9 cellular contexts compared by ENCODE assay signal in genomic region chr12:72264548-72265175, GRCh38. TPM values are rescaled to one million over a fixed set of nuclear protein-coding genes. Genes with fewer than 3 reads are reported as not detected.
DNase-seq lines count a peak whose midpoint lies in the region; ATAC-seq, FAIRE-seq and TF ChIP-seq lines count a peak whose summit lies in the region.
"Had no signal": no experiment of that assay in that cellular context is flagged by ENCODE, and none has a peak within 500 bp of the region (broad histone marks: within the 10 kb centered on the region; RNA-seq: fewer than 3 reads in every experiment).

No MANE protein-coding gene starts in this region.

- H3K9me3 ChIP-seq in left ventricle myocardium inferior (replicated peaks) (no peaks in the 10 kb centered on the region), OCI-LY7 (ENCODE audit: low read length) (no peaks in the 10 kb centered on the region)

- CTCF ChIA-PET in OCI-LY7 (lab: Charles Lee; ENCODE audit: unreplicated experiment) = no interaction called here

- no peak for ATAC-seq in Right ventricle myocardium superior (ENCODE audit: poor library complexity)

- TF ChIP-seq CTCF in left ventricle myocardium inferior (IDR thresholded peaks at IDR 0.05; ENCODE audit: borderline replicate concordance) (peak; percentile 25), OCI-LY7 (conservative IDR thresholded peaks at IDR 0.05; ENCODE audit: low read length) (peak; percentile 79)

- no peaks in the 10 kb centered on the region for H4K20me1 ChIP-seq in OCI-LY7 (ENCODE audit: insufficient read depth, low read length)

- no peak overlapping the region for H3K4me2 ChIP-seq in OCI-LY7 (ENCODE audit: low read length)

- intact Hi-C loops in left ventricle myocardium inferior (cut with micrococcal nuclease) = no loop called here
- intact Hi-C loops in Right ventricle myocardium superior (cut with DNase I) = no loop called here
- intact Hi-C loops in OCI-LY7 (cut with micrococcal nuclease; ENCODE audit: unreplicated experiment) = no loop called here

- H2AFZ ChIP-seq in OCI-LY7 (ENCODE audit: low read length) = no peak overlapping the region

- H3K4me3 ChIP-seq in left ventricle myocardium inferior = no peak overlapping the region
- H3K4me3 ChIP-seq in OCI-LY7 (ENCODE audit: low read depth, low read length, poor library complexity, severe bottlenecking) = no peak overlapping the region

- H3K36me3 ChIP-seq in left ventricle myocardium inferior (no peaks in the 10 kb centered on the region), OCI-LY7 (ENCODE audit: insufficient read depth, low read length) (no peaks in the 10 kb centered on the region)

- H3K27ac ChIP-seq in left ventricle myocardium inferior (replicated peaks) (no peak overlapping the region), OCI-LY7 (ENCODE audit: low read depth, low read length, poor library complexity, severe bottlenecking) (no peak overlapping the region), substantia nigra (ENCODE audit: low read depth, low read length, poor library complexity, severe bottlenecking) (no peak overlapping the region)

- H3K4me1 ChIP-seq in left ventricle myocardium inferior (no peaks in the 10 kb centered on the region), OCI-LY7 (ENCODE audit: insufficient read depth, low read length, poor library complexity, severe bottlenecking) (no peaks in the 10 kb centered on the region)

- peaks cover 42% of the 10 kb centered on the region for H3K27me3 ChIP-seq in left ventricle myocardium inferior (ENCODE audit: low read depth)

- POLR2A ChIA-PET in OCI-LY7 (lab: Charles Lee) = interaction anchor here (0.5 to 0.7 kb wide), 2 partner anchors 1429 to 1440 kb away, joined by 3 read pairs; no protein-coding TSS in a partner anchor

- H3K79me2 ChIP-seq in OCI-LY7 (ENCODE audit: insufficient read depth, low read depth, low read length) = no peaks in the 10 kb centered on the region

- FAIRE-seq in urothelium cell line (lab: Jason Lieb, UNC) = no peak

- no TSS peak for BruUV-seq in OCI-LY7 (replicated peaks; lab: Mats Ljungman, UMichigan)

- no peaks in the 10 kb centered on the region for H3K9me2 ChIP-seq in OCI-LY7 (ENCODE audit: insufficient read depth, low read length)

- DNase-seq in left ventricle myocardium inferior (no peak), Right ventricle myocardium superior (no peak), OCI-LY7 (ENCODE audit: low spot score) (peak; percentile 13), fibroblast of peridontal ligament (ENCODE audit: extremely low read depth) (peak; percentile 39), urothelium cell line (ENCODE audit: low spot score) (peak; percentile 6), substantia nigra (lab: John Stamatoyannopoulos, UW) (no peak), COLO668 (lab: John Stamatoyannopoulos, UW; ENCODE audit: unreplicated experiment) (no peak), ecto neural progenitor cell (ENCODE audit: low spot score) (no peak)
- DNase-seq: activated CD8-positive, alpha-beta memory T cell treated with anti-CD3 and anti-CD28 coated beads, Interleukin-2, amount 50 U/mL, for 4 hours had no signal

RNA-seq across cellular contexts. Expression of gene TRHDE, which starts 7.5 kb away (rescaled TPM):
- total RNA-seq in left ventricle myocardium inferior (0.96 TPM), Right ventricle myocardium superior (1.5 TPM), OCI-LY7 (2022) (not detected in 2 replicates)
- total RNA-seq in OCI-LY7 (2014; rRNA removed; shearing (Covaris generic)) = not detected in 2 replicates

Comparison
In these comparisons a context has a peak if more than half of its experiments do, and no peak if none do; other contexts are left out.
1. DNase-seq: peak in OCI-LY7 (single experiment), fibroblast of peridontal ligament (single experiment) and urothelium cell line (single experiment); none in left ventricle myocardium inferior (single experiment), Right ventricle myocardium superior (single experiment), substantia nigra (0 of 49), COLO668 (single experiment) and ecto neural progenitor cell (single experiment).